Comparison of ENCODE assay signal across 39 cellular contexts in the genomic region with DNA sequence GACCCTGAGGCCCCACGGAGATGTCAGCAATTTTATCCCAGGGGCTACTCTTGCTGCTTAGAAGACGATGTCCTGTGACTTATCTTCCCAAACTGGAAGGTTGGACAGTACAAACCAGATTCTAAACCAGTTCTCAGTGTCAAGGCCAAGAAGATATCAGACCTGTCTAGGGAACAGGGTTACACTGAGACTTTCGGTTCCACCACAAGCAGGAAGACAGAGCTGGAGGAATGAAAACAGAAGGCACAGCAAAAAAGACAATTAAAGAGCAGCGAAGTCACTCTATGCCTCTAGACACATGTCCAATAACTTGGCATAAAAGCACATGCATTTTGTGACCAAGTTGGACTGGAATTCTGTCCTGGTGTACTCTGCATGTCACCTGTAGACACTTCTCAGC.
"Had no signal": no experiment of that assay in that cellular context is flagged by ENCODE, and none has a peak within 500 bp of the region (broad histone marks: within the 10 kb centered on the region; RNA-seq: fewer than 3 reads in every experiment).

No MANE protein-coding gene starts in this region.

- DNase-seq: activated effector memory CD4-positive, alpha-beta T cell treated with anti-CD3 and anti-CD28 coated beads, Interleukin-2, amount 50 U/mL, for 16 hours; activated effector memory CD4-positive, alpha-beta T cell treated with Interleukin-2 at 50 U/mL for 16 hours; activated gamma-delta T cell; activated gamma-delta T cell treated with Interleukin-2 at 50 U/mL for 16 hours; activated naive CD4-positive, alpha-beta T cell; activated naive CD4-positive, alpha-beta T cell treated with anti-CD3 and anti-CD28 coated beads for 36 hours; activated naive CD4-positive, alpha-beta T cell treated with anti-CD3 and anti-CD28 coated beads, Interleukin-2, amount 10 ng/mL, durations not matched to agents 7 days and 5 days; activated naive CD4-positive, alpha-beta T cell treated with anti-CD3 and anti-CD28 coated beads, Interleukin-2, amount 50 U/mL, for 16 hours; activated naive CD4-positive, alpha-beta T cell treated with Interleukin-2 at 50 U/mL for 16 hours; activated naive CD8-positive, alpha-beta T cell treated with anti-CD3 and anti-CD28 coated beads for 36 hours; activated naive CD8-positive, alpha-beta T cell treated with anti-CD3 and anti-CD28 coated beads, Interleukin-2, amount 10 ng/mL, durations not matched to agents 7 days and 5 days; activated naive CD8-positive, alpha-beta T cell treated with anti-CD3 and anti-CD28 coated beads, Interleukin-2, amount 50 U/mL, for 24 hours; activated T-cell treated with anti-CD3 and anti-CD28 coated beads, Interleukin-2, amount 50 U/mL, for 4 hours; activated T-cell treated with anti-CD3 and anti-CD28 coated beads, Interleukin-2, amount 50 U/mL, for 48 hours; activated T-cell treated with anti-CD3 and anti-CD28 coated beads, Interleukin-2, amount 50 U/mL, for 72 hours; adrenal gland; amniotic stem cell; amygdala; anterior cingulate cortex; aorta; body of pancreas; brain microvascular endothelial cell; caudate nucleus; central memory CD4-positive, alpha-beta T cell; cerebellar nuclear complex had no signal

- H3K4me3 ChIP-seq: adrenal gland, ascending aorta, body of pancreas, breast epithelium, cardiac muscle cell had no signal

- H3K4me1 Mint-ChIP-seq: activated naive CD4-positive, alpha-beta T cell treated with anti-CD3 and anti-CD28 coated beads, Interleukin-2, amount 10 ng/mL, durations not matched to agents 7 days and 5 days; activated naive CD4-positive, alpha-beta T cell treated with anti-CD3 and anti-CD28 coated beads, Interleukin-2, amount 50 U/mL, for 24 hours; activated naive CD8-positive, alpha-beta T cell treated with anti-CD3 and anti-CD28 coated beads for 36 hours; activated naive CD8-positive, alpha-beta T cell treated with anti-CD3 and anti-CD28 coated beads, Interleukin-2, amount 10 ng/mL, durations not matched to agents 7 days and 5 days; activated naive CD8-positive, alpha-beta T cell treated with anti-CD3 and anti-CD28 coated beads, Interleukin-2, amount 50 U/mL, for 24 hours; activated T-helper 17 cell treated with anti-CD3 and anti-CD28 coated beads, Interleukin-2, amount 50 U/mL, for 72 hours; brain; central memory CD8-positive, alpha-beta T cell had no signal

- H3K27me3 ChIP-seq: adrenal gland, ascending aorta, body of pancreas, brain microvascular endothelial cell, breast epithelium had no signal

- H3K36me3 ChIP-seq: adrenal gland, ascending aorta, brain microvascular endothelial cell, breast epithelium, cardiac muscle cell had no signal

- FAIRE-seq: astrocyte, bronchial epithelial cell, colon had no signal

- H3K4me3 Mint-ChIP-seq: activated naive CD4-positive, alpha-beta T cell treated with anti-CD3 and anti-CD28 coated beads for 36 hours; activated naive CD4-positive, alpha-beta T cell treated with anti-CD3 and anti-CD28 coated beads, Interleukin-2, amount 10 ng/mL, durations not matched to agents 7 days and 5 days; activated naive CD4-positive, alpha-beta T cell treated with anti-CD3 and anti-CD28 coated beads, Interleukin-2, amount 50 U/mL, for 24 hours; activated naive CD8-positive, alpha-beta T cell; activated naive CD8-positive, alpha-beta T cell treated with anti-CD3 and anti-CD28 coated beads for 36 hours; activated naive CD8-positive, alpha-beta T cell treated with anti-CD3 and anti-CD28 coated beads, Interleukin-2, amount 10 ng/mL, durations not matched to agents 7 days and 5 days; activated naive CD8-positive, alpha-beta T cell treated with anti-CD3 and anti-CD28 coated beads, Interleukin-2, amount 50 U/mL, for 24 hours; activated T-cell treated with anti-CD3 and anti-CD28 coated beads, Interleukin-2, amount 50 U/mL, for 4 hours; activated T-cell treated with anti-CD3 and anti-CD28 coated beads, Interleukin-2, amount 50 U/mL, for 72 hours; activated T-helper 1 cell treated with anti-CD3 and anti-CD28 coated beads, Interleukin-12 subunit alpha, Interleukin-12 subunit beta, Interleukin-2, Interleukin-4 antibody, amounts not matched to agents 30 ng/mL and 10 ng/mL and 1 ng/mL, durations not matched to agents 14 hours and 24 hours and 36 hours; activated T-helper 17 cell treated with anti-CD3 and anti-CD28 coated beads, Interleukin-2, amount 50 U/mL, for 72 hours; brain; central memory CD8-positive, alpha-beta T cell had no signal

- H3K27ac Mint-ChIP-seq: activated naive CD4-positive, alpha-beta T cell treated with anti-CD3 and anti-CD28 coated beads for 36 hours; activated naive CD4-positive, alpha-beta T cell treated with anti-CD3 and anti-CD28 coated beads, Interleukin-2, amount 10 ng/mL, durations not matched to agents 7 days and 5 days; activated naive CD4-positive, alpha-beta T cell treated with anti-CD3 and anti-CD28 coated beads, Interleukin-2, amount 50 U/mL, for 24 hours; activated naive CD4-positive, alpha-beta T cell treated with anti-CD3 and anti-CD28 coated beads, Interleukin-2, amount 50 U/mL, for 72 hours; activated naive CD8-positive, alpha-beta T cell; activated naive CD8-positive, alpha-beta T cell treated with anti-CD3 and anti-CD28 coated beads for 36 hours; activated naive CD8-positive, alpha-beta T cell treated with anti-CD3 and anti-CD28 coated beads, Interleukin-2, amount 10 ng/mL, durations not matched to agents 7 days and 5 days; activated naive CD8-positive, alpha-beta T cell treated with anti-CD3 and anti-CD28 coated beads, Interleukin-2, amount 50 U/mL, for 24 hours; activated T-cell treated with anti-CD3 and anti-CD28 coated beads, Interleukin-2, amount 50 U/mL, for 72 hours; activated T-helper 1 cell treated with anti-CD3 and anti-CD28 coated beads, Interleukin-12 subunit alpha, Interleukin-12 subunit beta, Interleukin-2, Interleukin-4 antibody, amounts not matched to agents 30 ng/mL and 10 ng/mL and 1 ng/mL, durations not matched to agents 14 hours and 24 hours and 36 hours; activated T-helper 17 cell treated with anti-CD3 and anti-CD28 coated beads, Interleukin-2, amount 50 U/mL, for 72 hours; activated T-helper 2 cell treated with anti-CD3 and anti-CD28 coated beads, Interferon-gamma antibody, Interleukin-2, Interleukin-4, amounts not matched to agents 10 μg/mL and 5 μg/mL and 100 μg/mL, durations not matched to agents 14 hours and 24 hours and 36 hours; brain had no signal

- H3K4me1 ChIP-seq: adrenal gland, ascending aorta, body of pancreas, breast epithelium had no signal

- H3K27me3 Mint-ChIP-seq: activated naive CD4-positive, alpha-beta T cell treated with anti-CD3 and anti-CD28 coated beads, Interleukin-2, amount 50 U/mL, for 24 hours; activated naive CD8-positive, alpha-beta T cell treated with anti-CD3 and anti-CD28 coated beads for 36 hours had no signal

- ATAC-seq: activated naive CD4-positive, alpha-beta T cell treated with anti-CD3 and anti-CD28 coated beads, Interleukin-2, amount 50 U/mL, for 72 hours; activated naive CD8-positive, alpha-beta T cell treated with anti-CD3 and anti-CD28 coated beads, Interleukin-2, amount 50 U/mL, for 24 hours; activated T-cell treated with anti-CD3 and anti-CD28 coated beads, Interleukin-2, amount 50 U/mL, for 4 hours; activated T-cell treated with anti-CD3 and anti-CD28 coated beads, Interleukin-2, amount 50 U/mL, for 72 hours; activated T-helper 17 cell treated with anti-CD3 and anti-CD28 coated beads, Interleukin-2, amount 50 U/mL, for 72 hours; body of pancreas had no signal

- H3K27ac ChIP-seq: adrenal gland, ascending aorta, body of pancreas, brain microvascular endothelial cell, breast epithelium, cardiac muscle cell had no signal

- H3K36me3 Mint-ChIP-seq: activated naive CD4-positive, alpha-beta T cell treated with anti-CD3 and anti-CD28 coated beads, Interleukin-2, amount 10 ng/mL, durations not matched to agents 7 days and 5 days; activated naive CD4-positive, alpha-beta T cell treated with anti-CD3 and anti-CD28 coated beads, Interleukin-2, amount 50 U/mL, for 24 hours; activated naive CD4-positive, alpha-beta T cell treated with anti-CD3 and anti-CD28 coated beads, Interleukin-2, amount 50 U/mL, for 72 hours; activated naive CD8-positive, alpha-beta T cell; activated naive CD8-positive, alpha-beta T cell treated with anti-CD3 and anti-CD28 coated beads for 36 hours; activated naive CD8-positive, alpha-beta T cell treated with anti-CD3 and anti-CD28 coated beads, Interleukin-2, amount 10 ng/mL, durations not matched to agents 7 days and 5 days; brain had no signal

- H3K9me3 ChIP-seq: adrenal gland, ascending aorta, body of pancreas had no signal

- H3K9me3 Mint-ChIP-seq: activated naive CD4-positive, alpha-beta T cell treated with anti-CD3 and anti-CD28 coated beads for 36 hours; activated naive CD4-positive, alpha-beta T cell treated with anti-CD3 and anti-CD28 coated beads, Interleukin-2, amount 10 ng/mL, durations not matched to agents 7 days and 5 days; activated naive CD8-positive, alpha-beta T cell treated with anti-CD3 and anti-CD28 coated beads for 36 hours; activated naive CD8-positive, alpha-beta T cell treated with anti-CD3 and anti-CD28 coated beads, Interleukin-2, amount 10 ng/mL, durations not matched to agents 7 days and 5 days; activated T-cell treated with anti-CD3 and anti-CD28 coated beads, Interleukin-2, amount 50 U/mL, for 4 hours; activated T-helper 1 cell treated with anti-CD3 and anti-CD28 coated beads, Interleukin-12 subunit alpha, Interleukin-12 subunit beta, Interleukin-2, Interleukin-4 antibody, amounts not matched to agents 30 ng/mL and 10 ng/mL and 1 ng/mL, durations not matched to agents 14 hours and 24 hours and 36 hours; activated T-helper 17 cell treated with anti-CD3 and anti-CD28 coated beads, Interleukin-2, amount 50 U/mL, for 72 hours; central memory CD8-positive, alpha-beta T cell had no signal
